In the genomic region with DNA sequence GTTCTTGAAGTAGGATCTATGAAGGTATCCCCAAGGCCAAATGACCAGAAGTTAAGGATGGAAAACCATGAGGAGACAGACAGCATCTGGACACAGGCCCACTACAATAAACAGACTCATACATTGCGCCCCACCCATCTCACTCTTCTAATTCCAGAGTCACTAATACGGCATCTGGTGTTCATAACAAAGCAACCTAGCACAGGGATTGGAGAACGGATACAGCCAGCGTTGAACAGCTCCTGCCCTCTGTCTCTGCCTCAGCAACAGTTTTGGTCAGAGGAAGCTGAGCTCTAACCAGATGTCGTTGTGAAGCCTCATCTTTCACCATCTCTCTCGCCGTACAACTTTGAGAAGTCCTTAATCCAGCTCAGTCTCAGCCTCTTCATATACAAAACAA, we compare ENCODE assay signal across 20 cellular contexts. TPM values are rescaled to one million over a fixed set of nuclear protein-coding genes. Genes with fewer than 3 reads are reported as not detected.
DNase-seq lines count a peak whose midpoint lies in the region; ATAC-seq and TF ChIP-seq lines count a peak whose summit lies in the region.
"Had no signal": no experiment of that assay in that cellular context is flagged by ENCODE, and none has a peak within 500 bp of the region (broad histone marks: within the 10 kb centered on the region; RNA-seq: fewer than 3 reads in every experiment).

No MANE protein-coding gene starts in this region.

- H3K27me3 Mint-ChIP-seq in natural killer cell (ENCODE audit: low read depth in 2 of 2): peaks cover 0 to 3% of the 10 kb centered on the region in 2 donors
- peaks cover 0 to 3% of the 10 kb centered on the region in 2 donors for H3K27me3 Mint-ChIP-seq in natural killer cell treated with Interleukin-12 subunit alpha and Interleukin-12 subunit beta and Interleukin-15 and Interleukin-18, amount 100 ng/mL, for 72 hours
- H3K27me3 Mint-ChIP-seq: type B pancreatic cell had no signal

- H3K36me3 ChIP-seq in tibial artery: no peaks in the 10 kb centered on the region
- H3K36me3 ChIP-seq: heart left ventricle had no signal

- H3K9me3 ChIP-seq in tibial artery: no peaks in the 10 kb centered on the region
- H3K9me3 ChIP-seq: heart left ventricle had no signal

- H3K4me3 ChIP-seq in fibroblast of pulmonary artery (replicated peaks; ENCODE audit: low read depth, low read length) (no peak overlapping the region), tibial artery (no peak overlapping the region)
- H3K4me3 ChIP-seq: heart left ventricle, K562, skin epidermis had no signal

- H3K4me1 ChIP-seq in tibial artery: peaks cover 0 to 21% (median 7%) of the 10 kb centered on the region in 4 donors
- H3K4me1 ChIP-seq: heart left ventricle, parathyroid adenoma had no signal

- no peak for DNase-seq in natural killer cell
- DNase-seq in natural killer cell treated with Interleukin-12 subunit alpha and Interleukin-12 subunit beta and Interleukin-15 and Interleukin-18, amount 100 ng/mL, for 72 hours (ENCODE audit: low spot score): no peak
- peak; percentile 30 for DNase-seq in fibroblast of pulmonary artery (ENCODE audit: low read depth)
- DNase-seq in stimulated activated naive CD8-positive, alpha-beta T cell treated with anti-CD3 and anti-CD28 coated beads, Interleukin-15, Interleukin-2, amounts not matched to agents 100 U/mL and 50 U/mL, for 24 hours: no peak
- no peak for DNase-seq in tibial artery
- no peak for DNase-seq in middle frontal gyrus (ENCODE audit: extremely low spot score, low spot score)
- DNase-seq: activated naive CD8-positive, alpha-beta T cell treated with anti-CD3 and anti-CD28 coated beads, Interleukin-2, amount 10 ng/mL, durations not matched to agents 7 days and 5 days; activated T-cell treated with anti-CD3 and anti-CD28 coated beads, Interleukin-2, amount 50 U/mL, for 48 hours; cerebellar nuclear complex; heart left ventricle; NCI-H1092 treated with DMSO at 0.1 percent for 48 hours; NCI-H226; SIG-M5; stimulated activated CD4-positive, alpha-beta T cell treated with anti-CD3 and anti-CD28 coated beads, Interleukin-4, amount 100 ng/mL, for 4 hours had no signal

- H3K27me3 ChIP-seq in tibial artery: no peaks in the 10 kb centered on the region
- H3K27me3 ChIP-seq: heart left ventricle had no signal

- peak overlapping the region in 1 of 2 donors; percentile 53 for H3K27ac Mint-ChIP-seq in natural killer cell
- H3K27ac Mint-ChIP-seq in natural killer cell treated with Interleukin-12 subunit alpha and Interleukin-12 subunit beta and Interleukin-15 and Interleukin-18, amount 100 ng/mL, for 72 hours: no peak overlapping the region
- H3K27ac Mint-ChIP-seq: activated naive CD8-positive, alpha-beta T cell treated with anti-CD3 and anti-CD28 coated beads, Interleukin-2, amount 10 ng/mL, durations not matched to agents 7 days and 5 days; type B pancreatic cell had no signal

- no peaks in the 10 kb centered on the region for H3K9me3 Mint-ChIP-seq in natural killer cell
- no peaks in the 10 kb centered on the region for H3K9me3 Mint-ChIP-seq in natural killer cell treated with Interleukin-12 subunit alpha and Interleukin-12 subunit beta and Interleukin-15 and Interleukin-18, amount 100 ng/mL, for 72 hours
- H3K9me3 Mint-ChIP-seq: activated naive CD8-positive, alpha-beta T cell treated with anti-CD3 and anti-CD28 coated beads, Interleukin-2, amount 10 ng/mL, durations not matched to agents 7 days and 5 days; type B pancreatic cell had no signal

- no peak for TF ChIP-seq CTCF in natural killer cell (IDR thresholded peaks at IDR 0.05)
- no peak for TF ChIP-seq CTCF in fibroblast of pulmonary artery (IDR thresholded peaks at IDR 0.05; ENCODE audit: low read length, missing control alignments)
- no peak for TF ChIP-seq CTCF in tibial artery (IDR thresholded peaks at IDR 0.05)

- ATAC-seq in natural killer cell: peak; percentile 31 to 67 (median 43)
- no peak for ATAC-seq in natural killer cell treated with Interleukin-12 subunit alpha and Interleukin-12 subunit beta and Interleukin-15 and Interleukin-18, amount 100 ng/mL, for 72 hours
- ATAC-seq in SK-N-SH treated with all-trans-retinoic acid at 6 μM for 48 hours: peak; percentile 73
- no peak for ATAC-seq in GM21576 (IDR thresholded peaks at IDR 0.05; ENCODE audit: unreplicated experiment)
- no peak for ATAC-seq in stimulated activated naive CD8-positive, alpha-beta T cell treated with anti-CD3 and anti-CD28 coated beads, Interleukin-15, Interleukin-2, amounts not matched to agents 100 U/mL and 50 U/mL, for 24 hours
- ATAC-seq: heart left ventricle, K562 had no signal

- H3K36me3 Mint-ChIP-seq in natural killer cell: no peaks in the 10 kb centered on the region
- no peaks in the 10 kb centered on the region for H3K36me3 Mint-ChIP-seq in natural killer cell treated with Interleukin-12 subunit alpha and Interleukin-12 subunit beta and Interleukin-15 and Interleukin-18, amount 100 ng/mL, for 72 hours
- H3K36me3 Mint-ChIP-seq: activated naive CD8-positive, alpha-beta T cell treated with anti-CD3 and anti-CD28 coated beads, Interleukin-2, amount 10 ng/mL, durations not matched to agents 7 days and 5 days; type B pancreatic cell had no signal

- no peak overlapping the region for H3K4me3 Mint-ChIP-seq in natural killer cell
- no peak overlapping the region for H3K4me3 Mint-ChIP-seq in natural killer cell treated with Interleukin-12 subunit alpha and Interleukin-12 subunit beta and Interleukin-15 and Interleukin-18, amount 100 ng/mL, for 72 hours
- H3K4me3 Mint-ChIP-seq: activated naive CD8-positive, alpha-beta T cell treated with anti-CD3 and anti-CD28 coated beads, Interleukin-2, amount 10 ng/mL, durations not matched to agents 7 days and 5 days; type B pancreatic cell had no signal

- no peak overlapping the region for H3K27ac ChIP-seq in tibial artery
- H3K27ac ChIP-seq: heart left ventricle, parathyroid adenoma had no signal

- intact Hi-C loops in natural killer cell (cut with micrococcal nuclease): no loop called here
- intact Hi-C loops in tibial artery (cut with DNase I; ENCODE audit: low total_unique reads): no loop called here

- peaks cover 13 to 14% of the 10 kb centered on the region in 2 donors for H3K4me1 Mint-ChIP-seq in natural killer cell
- peaks cover 0 to 15% of the 10 kb centered on the region in 2 donors for H3K4me1 Mint-ChIP-seq in natural killer cell treated with Interleukin-12 subunit alpha and Interleukin-12 subunit beta and Interleukin-15 and Interleukin-18, amount 100 ng/mL, for 72 hours (ENCODE audit: low read depth in 2 of 2)

TF ChIP-seq in SK-N-SH treated with all-trans-retinoic acid at 6 μM for 48 hours, 23 proteins besides CTCF, POLR2A, EP300 and RAD21 (continues in another document):
- TF ChIP-seq ZFP30 (CRISPR knock-in tag; IDR thresholded peaks at IDR 0.05) (no peak), PPARA (CRISPR knock-in tag; IDR thresholded peaks at IDR 0.05; ENCODE audit: borderline replicate concordance) (no peak), BACH2 (CRISPR knock-in tag; IDR thresholded peaks at IDR 0.05; ENCODE audit: borderline replicate concordance) (no peak), TCF4 (CRISPR knock-in tag; IDR thresholded peaks at IDR 0.05; ENCODE audit: borderline replicate concordance) (no peak), ESRRG (CRISPR knock-in tag; IDR thresholded peaks at IDR 0.05) (no peak), ISL1 (CRISPR knock-in tag; IDR thresholded peaks at IDR 0.05) (no peak), ZNF70 (CRISPR knock-in tag; IDR thresholded peaks at IDR 0.05) (no peak), RARB (CRISPR knock-in tag; IDR thresholded peaks at IDR 0.05) (no peak), TOX (CRISPR knock-in tag; IDR thresholded peaks at IDR 0.05; ENCODE audit: borderline replicate concordance) (no peak), ZNF8 (CRISPR knock-in tag; IDR thresholded peaks at IDR 0.05) (no peak), OSR1 (CRISPR knock-in tag; IDR thresholded peaks at IDR 0.05) (no peak)
- TF ChIP-seq, protein P1, sequence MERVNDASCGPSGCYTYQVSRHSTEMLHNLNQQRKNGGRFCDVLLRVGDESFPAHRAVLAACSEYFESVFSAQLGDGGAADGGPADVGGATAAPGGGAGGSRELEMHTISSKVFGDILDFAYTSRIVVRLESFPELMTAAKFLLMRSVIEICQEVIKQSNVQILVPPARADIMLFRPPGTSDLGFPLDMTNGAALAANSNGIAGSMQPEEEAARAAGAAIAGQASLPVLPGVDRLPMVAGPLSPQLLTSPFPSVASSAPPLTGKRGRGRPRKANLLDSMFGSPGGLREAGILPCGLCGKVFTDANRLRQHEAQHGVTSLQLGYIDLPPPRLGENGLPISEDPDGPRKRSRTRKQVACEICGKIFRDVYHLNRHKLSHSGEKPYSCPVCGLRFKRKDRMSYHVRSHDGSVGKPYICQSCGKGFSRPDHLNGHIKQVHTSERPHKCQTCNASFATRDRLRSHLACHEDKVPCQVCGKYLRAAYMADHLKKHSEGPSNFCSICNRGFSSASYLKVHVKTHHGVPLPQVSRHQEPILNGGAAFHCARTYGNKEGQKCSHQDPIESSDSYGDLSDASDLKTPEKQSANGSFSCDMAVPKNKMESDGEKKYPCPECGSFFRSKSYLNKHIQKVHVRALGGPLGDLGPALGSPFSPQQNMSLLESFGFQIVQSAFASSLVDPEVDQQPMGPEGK (CRISPR knock-in tag; IDR thresholded peaks at IDR 0.05; ENCODE audit: borderline replicate concordance): no peak
- TF ChIP-seq, protein P2, sequence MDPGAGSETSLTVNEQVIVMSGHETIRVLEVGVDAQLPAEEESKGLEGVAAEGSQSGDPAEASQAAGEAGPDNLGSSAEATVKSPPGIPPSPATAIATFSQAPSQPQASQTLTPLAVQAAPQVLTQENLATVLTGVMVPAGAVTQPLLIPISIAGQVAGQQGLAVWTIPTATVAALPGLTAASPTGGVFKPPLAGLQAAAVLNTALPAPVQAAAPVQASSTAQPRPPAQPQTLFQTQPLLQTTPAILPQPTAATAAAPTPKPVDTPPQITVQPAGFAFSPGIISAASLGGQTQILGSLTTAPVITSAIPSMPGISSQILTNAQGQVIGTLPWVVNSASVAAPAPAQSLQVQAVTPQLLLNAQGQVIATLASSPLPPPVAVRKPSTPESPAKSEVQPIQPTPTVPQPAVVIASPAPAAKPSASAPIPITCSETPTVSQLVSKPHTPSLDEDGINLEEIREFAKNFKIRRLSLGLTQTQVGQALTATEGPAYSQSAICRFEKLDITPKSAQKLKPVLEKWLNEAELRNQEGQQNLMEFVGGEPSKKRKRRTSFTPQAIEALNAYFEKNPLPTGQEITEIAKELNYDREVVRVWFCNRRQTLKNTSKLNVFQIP (CRISPR knock-in tag; IDR thresholded peaks at IDR 0.05; ENCODE audit: borderline replicate concordance, low read depth): no peak

RNA-seq across cellular contexts. Expression of a gene that starts 44.5 kb away (rescaled TPM):
- total RNA-seq in natural killer cell: under 1 TPM in 1 of 3 donors, not detected in 2; 0.08 TPM
- total RNA-seq in natural killer cell treated with Interleukin-12 subunit alpha and Interleukin-12 subunit beta and Interleukin-15 and Interleukin-18, amount 100 ng/mL, for 72 hours: under 1 TPM in 1 of 2 donors, not detected in 1; 0.28 TPM
- total RNA-seq: activated naive CD8-positive, alpha-beta T cell treated with anti-CD3 and anti-CD28 coated beads, Interleukin-2, amount 10 ng/mL, durations not matched to agents 7 days and 5 days had no signal

Comparison
In these comparisons a context has a peak if more than half of its experiments do, and no peak if none do; other contexts are left out.
1. ATAC-seq: peak in natural killer cell (3 of 3) and SK-N-SH treated with all-trans-retinoic acid at 6 μM for 48 hours (single experiment); none in natural killer cell treated with Interleukin-12 subunit alpha and Interleukin-12 subunit beta and Interleukin-15 and Interleukin-18, amount 100 ng/mL, for 72 hours (0 of 2), GM21576 (single experiment) and stimulated activated naive CD8-positive, alpha-beta T cell treated with anti-CD3 and anti-CD28 coated beads, Interleukin-15, Interleukin-2, amounts not matched to agents 100 U/mL and 50 U/mL, for 24 hours (single experiment).